28 cellular contexts compared by ENCODE assay signal in the genomic region with DNA sequence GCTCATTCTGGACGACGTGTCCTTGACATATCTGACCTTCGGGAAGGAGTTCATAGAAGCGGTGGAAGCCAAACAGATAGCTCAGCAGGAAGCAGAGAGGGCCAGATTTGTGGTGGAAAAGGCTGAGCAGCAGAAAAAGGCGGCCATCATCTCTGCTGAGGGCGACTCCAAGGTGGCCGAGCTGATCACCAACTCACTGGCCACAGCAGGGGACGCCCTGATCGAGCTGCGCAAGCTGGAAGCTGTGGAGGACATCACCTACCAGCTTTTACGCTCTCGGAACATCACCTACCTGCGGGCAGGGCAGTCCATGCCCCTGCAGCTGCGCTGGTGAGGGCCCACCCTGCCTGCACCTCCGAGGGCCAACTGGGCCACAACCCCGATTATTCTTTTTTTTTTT.
"Had no signal": no experiment of that assay in that cellular context is flagged by ENCODE, and none has a peak within 500 bp of the region (broad histone marks: within the 10 kb centered on the region; RNA-seq: fewer than 3 reads in every experiment).

No MANE protein-coding gene starts in this region.

- H3K36me3 ChIP-seq: suprapubic skin, thoracic aorta, thyroid gland, tibial artery, transverse colon, upper lobe of left lung, upper lobe of right lung, uterus, vagina had no signal

- ATAC-seq: stimulated activated effector memory CD8-positive, alpha-beta T cell treated with anti-CD3 and anti-CD28 coated beads, Interleukin-12 subunit alpha, Interleukin-12 subunit beta, amount 100 ng/mL, for 72 hours; stimulated activated memory B cell treated with anti-CD40 and anti-IgM and Interleukin-4, amounts not matched to agents 10 μg/mL and 1 μg/mL and 100 μg/mL, for 72 hours; stimulated activated naive B cell treated with anti-CD40 and anti-IgM and Interleukin-4, amounts not matched to agents 10 μg/mL and 1 μg/mL and 100 μg/mL, for 72 hours; stimulated activated naive CD8-positive, alpha-beta T cell treated with anti-CD3 and anti-CD28 coated beads, Interleukin-15, amount 100 ng/mL, for 72 hours; stimulated activated naive CD8-positive, alpha-beta T cell treated with anti-CD3 and anti-CD28 coated beads, Interleukin-15, Interleukin-2, amounts not matched to agents 100 U/mL and 50 U/mL, for 24 hours; upper lobe of right lung had no signal

- H3K9me3 Mint-ChIP-seq: stimulated activated effector memory CD8-positive, alpha-beta T cell treated with anti-CD3 and anti-CD28 coated beads, Interleukin-12 subunit alpha, Interleukin-12 subunit beta, amount 100 ng/mL, for 72 hours; stimulated activated memory B cell treated with anti-CD40 and anti-IgM and Interleukin-4, amounts not matched to agents 10 μg/mL and 1 μg/mL and 100 μg/mL, for 72 hours; stimulated activated naive CD8-positive, alpha-beta T cell treated with anti-CD3 and anti-CD28 coated beads, Interleukin-15, amount 100 ng/mL, for 72 hours; stimulated activated naive CD8-positive, alpha-beta T cell treated with anti-CD3 and anti-CD28 coated beads, Interleukin-15, Interleukin-2, amounts not matched to agents 100 ng/mL and 50 ng/mL, for 24 hours; type B pancreatic cell had no signal

- H3K27me3 Mint-ChIP-seq: stimulated activated memory B cell treated with anti-CD40 and anti-IgM and Interleukin-4, amounts not matched to agents 10 μg/mL and 1 μg/mL and 100 μg/mL, for 72 hours; stimulated activated naive B cell treated with anti-CD40 and anti-IgM and Interleukin-4, amounts not matched to agents 10 μg/mL and 1 μg/mL and 100 μg/mL, for 72 hours; stimulated activated naive CD8-positive, alpha-beta T cell treated with anti-CD3 and anti-CD28 coated beads, Interleukin-15, Interleukin-2, amounts not matched to agents 100 ng/mL and 50 ng/mL, for 24 hours; type B pancreatic cell had no signal

- H3K9me3 ChIP-seq: stomach, suprapubic skin, testis, thoracic aorta, thyroid gland, tibial artery, tibial nerve, transverse colon, upper lobe of left lung, upper lobe of right lung, uterus, vagina had no signal

- H3K4me3 ChIP-seq: stomach, suprapubic skin, testis, thoracic aorta, thyroid gland, tibial artery, tibial nerve, transverse colon, upper lobe of left lung, upper lobe of right lung, uterus, vagina had no signal

- H3K27me3 ChIP-seq: stomach, suprapubic skin, testis, thyroid gland, tibial artery, tibial nerve, transverse colon, upper lobe of left lung, upper lobe of right lung, uterus, vagina had no signal

- DNase-seq: stimulated activated CD4-positive, alpha-beta T cell treated with anti-CD3 and anti-CD28 coated beads, Interleukin-2, amount 100 ng/mL, for 48 hours; stimulated activated CD4-positive, alpha-beta T cell treated with anti-CD3 and anti-CD28 coated beads, Interleukin-4, amount 100 ng/mL, for 1 hour; stimulated activated CD4-positive, alpha-beta T cell treated with anti-CD3 and anti-CD28 coated beads, Interleukin-4, amount 100 ng/mL, for 24 hours; stimulated activated CD4-positive, alpha-beta T cell treated with anti-CD3 and anti-CD28 coated beads, Interleukin-4, amount 100 ng/mL, for 4 hours; stimulated activated CD8-positive, alpha-beta memory T cell treated with anti-CD3 and anti-CD28 coated beads, Interleukin-4, amount 100 ng/mL, for 48 hours; stimulated activated naive B cell treated with anti-CD40 and anti-IgM and Interleukin-4, amounts not matched to agents 10 μg/mL and 1 μg/mL and 100 μg/mL, for 72 hours; stimulated activated naive CD4-positive, alpha-beta T cell; stimulated activated naive CD4-positive, alpha-beta T cell treated with Interleukin-2 at 50 U/mL for 16 hours; stimulated activated naive CD8-positive, alpha-beta T cell treated with anti-CD3 and anti-CD28 coated beads, Interleukin-15, amount 100 ng/mL, for 72 hours; stimulated activated naive CD8-positive, alpha-beta T cell treated with anti-CD3 and anti-CD28 coated beads, Interleukin-15, Interleukin-2, amounts not matched to agents 100 U/mL and 50 U/mL, for 24 hours; stomach; substantia nigra; testis; thyroid gland; tibial artery; transverse colon; upper lobe of right lung; uterus had no signal

- FAIRE-seq: urothelium cell line had no signal

- H3K27ac Mint-ChIP-seq: stimulated activated effector memory CD8-positive, alpha-beta T cell treated with anti-CD3 and anti-CD28 coated beads, Interleukin-12 subunit alpha, Interleukin-12 subunit beta, amount 100 ng/mL, for 72 hours; stimulated activated memory B cell treated with anti-CD40 and anti-IgM and Interleukin-4, amounts not matched to agents 10 μg/mL and 1 μg/mL and 100 μg/mL, for 72 hours; stimulated activated naive B cell treated with anti-CD40 and anti-IgM and Interleukin-4, amounts not matched to agents 10 μg/mL and 1 μg/mL and 100 μg/mL, for 72 hours; stimulated activated naive CD8-positive, alpha-beta T cell treated with anti-CD3 and anti-CD28 coated beads, Interleukin-15, amount 100 ng/mL, for 72 hours; stimulated activated naive CD8-positive, alpha-beta T cell treated with anti-CD3 and anti-CD28 coated beads, Interleukin-15, Interleukin-2, amounts not matched to agents 100 ng/mL and 50 ng/mL, for 24 hours; type B pancreatic cell had no signal

- H3K4me3 Mint-ChIP-seq: stimulated activated effector memory CD8-positive, alpha-beta T cell treated with anti-CD3 and anti-CD28 coated beads, Interleukin-12 subunit alpha, Interleukin-12 subunit beta, amount 100 ng/mL, for 72 hours; stimulated activated memory B cell treated with anti-CD40 and anti-IgM and Interleukin-4, amounts not matched to agents 10 μg/mL and 1 μg/mL and 100 μg/mL, for 72 hours; stimulated activated naive B cell treated with anti-CD40 and anti-IgM and Interleukin-4, amounts not matched to agents 10 μg/mL and 1 μg/mL and 100 μg/mL, for 72 hours; stimulated activated naive CD8-positive, alpha-beta T cell treated with anti-CD3 and anti-CD28 coated beads, Interleukin-15, amount 100 ng/mL, for 72 hours; stimulated activated naive CD8-positive, alpha-beta T cell treated with anti-CD3 and anti-CD28 coated beads, Interleukin-15, Interleukin-2, amounts not matched to agents 100 ng/mL and 50 ng/mL, for 24 hours; type B pancreatic cell had no signal

- H3K4me1 ChIP-seq: stomach, suprapubic skin, testis, thyroid gland, tibial artery, tibial nerve, transverse colon, upper lobe of left lung, upper lobe of right lung, uterus, vagina had no signal

- H3K4me1 Mint-ChIP-seq: stimulated activated effector memory CD8-positive, alpha-beta T cell treated with anti-CD3 and anti-CD28 coated beads, Interleukin-12 subunit alpha, Interleukin-12 subunit beta, amount 100 ng/mL, for 72 hours had no signal

- H3K36me3 Mint-ChIP-seq: stimulated activated effector memory CD8-positive, alpha-beta T cell treated with anti-CD3 and anti-CD28 coated beads, Interleukin-12 subunit alpha, Interleukin-12 subunit beta, amount 100 ng/mL, for 72 hours; type B pancreatic cell had no signal

- H3K27ac ChIP-seq: stomach, suprapubic skin, testis, thoracic aorta, thyroid gland, tibial artery, tibial nerve, transverse colon, upper lobe of left lung, upper lobe of right lung, uterus, vagina had no signal
